Comparison of ENCODE assay signal across 29 cellular contexts in the genomic region with DNA sequence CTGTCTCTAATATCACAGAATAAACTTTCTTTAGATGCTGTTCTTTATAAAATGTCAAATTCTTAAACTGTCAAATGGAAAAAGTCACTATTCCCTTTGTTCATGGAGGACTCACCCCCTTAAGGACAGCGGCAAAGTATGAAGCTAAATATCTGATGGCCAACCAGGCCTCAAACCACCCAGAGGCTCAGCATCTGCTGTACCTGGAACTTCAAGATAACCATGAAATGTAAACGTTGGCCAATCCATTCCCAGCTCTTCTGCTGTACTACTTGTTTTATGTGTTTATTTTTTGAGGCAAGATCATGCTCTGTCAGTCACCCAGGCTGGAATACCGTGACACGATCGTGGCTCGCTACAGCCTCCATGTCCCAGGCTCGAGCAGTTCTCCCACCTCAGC. TPM values are rescaled to one million over a fixed set of nuclear protein-coding genes. Genes with fewer than 3 reads are reported as not detected.
DNase-seq lines count a peak whose midpoint lies in the region; ATAC-seq and TF ChIP-seq lines count a peak whose summit lies in the region.
"Had no signal": no experiment of that assay in that cellular context is flagged by ENCODE, and none has a peak within 500 bp of the region (broad histone marks: within the 10 kb centered on the region; RNA-seq: fewer than 3 reads in every experiment).

No MANE protein-coding gene starts in this region.

- no peaks in the 10 kb centered on the region for H3K9me2 ChIP-seq in HCT116 (ENCODE audit: insufficient read depth)

- TF ChIP-seq CTCF in HCT116 (IDR thresholded peaks at IDR 0.05 in 2 of 3, conservative IDR thresholded peaks at IDR 0.05 in 1 of 3; ENCODE audit: borderline replicate concordance in 1 of 3, insufficient read depth in 1 of 3, low read depth in 2 of 3, low read length in 2 of 3), result no peak

- H3K4me2 ChIP-seq in HCT116 (ENCODE audit: low read length), result no peak overlapping the region
- H3K4me2 ChIP-seq: BLaER1 treated with 17β-estradiol and CSF1 and Interleukin-3, amounts not matched to agents 10 nM and 100 nM had no signal

- no peak overlapping the region for H3K9ac ChIP-seq in HCT116 (ENCODE audit: low read length)
- H3K9ac ChIP-seq: BLaER1 treated with 17β-estradiol and CSF1 and Interleukin-3, amounts not matched to agents 10 nM and 100 nM had no signal

- H3K79me2 ChIP-seq in HCT116 (ENCODE audit: insufficient read depth, low read length), result no peaks in the 10 kb centered on the region; the same call in 1 of the 2 replicates

- H3K27ac ChIP-seq in HCT116 (ENCODE audit: low read depth, low read length), result no peak overlapping the region
- H3K27ac ChIP-seq: BLaER1 treated with 17β-estradiol and CSF1 and Interleukin-3, amounts not matched to agents 10 nM and 100 nM; lower lobe of right lung; Peyer's patch; psoas muscle; tibial artery had no signal

- no peaks in the 10 kb centered on the region for H4K20me1 ChIP-seq in HCT116 (ENCODE audit: insufficient read depth)

- RAD21 ChIA-PET in HCT116 (lab: Charles Lee; ENCODE audit: low non-redundant PET in 1 of 2, low total read pairs in 2 of 2, uncharacterized antibody in 2 of 2, unreplicated experiment in 2 of 2), result no interaction called here

- BruUV-seq in HCT116 (replicated peaks; lab: Mats Ljungman, UMichigan), result no TSS peak

- H2AFZ ChIP-seq in HCT116 (ENCODE audit: low read depth, low read length, poor library complexity, severe bottlenecking), result no peak overlapping the region

- H3K36me3 Mint-ChIP-seq in activated naive CD4-positive, alpha-beta T cell treated with anti-CD3 and anti-CD28 coated beads, Interleukin-2, amount 50 U/mL, for 24 hours, result peaks cover 19% of the 10 kb centered on the region
- peaks cover 60% of the 10 kb centered on the region for H3K36me3 Mint-ChIP-seq in activated naive CD4-positive, alpha-beta T cell treated with anti-CD3 and anti-CD28 coated beads, Interleukin-2, amount 10 ng/mL, durations not matched to agents 7 days and 5 days
- H3K36me3 Mint-ChIP-seq in activated naive CD8-positive, alpha-beta T cell treated with anti-CD3 and anti-CD28 coated beads, Interleukin-2, amount 50 U/mL, for 24 hours (ENCODE audit: low read depth), result peaks cover 80% of the 10 kb centered on the region

- H3K4me3 Mint-ChIP-seq in activated naive CD4-positive, alpha-beta T cell treated with anti-CD3 and anti-CD28 coated beads, Interleukin-2, amount 50 U/mL, for 24 hours, result no peak overlapping the region
- no peak overlapping the region for H3K4me3 Mint-ChIP-seq in activated naive CD4-positive, alpha-beta T cell treated with anti-CD3 and anti-CD28 coated beads, Interleukin-2, amount 10 ng/mL, durations not matched to agents 7 days and 5 days
- H3K4me3 Mint-ChIP-seq in activated naive CD8-positive, alpha-beta T cell treated with anti-CD3 and anti-CD28 coated beads, Interleukin-2, amount 50 U/mL, for 24 hours, result no peak overlapping the region
- H3K4me3 Mint-ChIP-seq: naive thymus-derived CD4-positive, alpha-beta T cell had no signal

- intact Hi-C loops in HCT116 (cut with micrococcal nuclease), result no loop called here

- ATAC-seq in HCT116, result no peak
- ATAC-seq in activated naive CD8-positive, alpha-beta T cell treated with anti-CD3 and anti-CD28 coated beads, Interleukin-2, amount 50 U/mL, for 24 hours, result no peak
- ATAC-seq in esophagus mucosa, result no peak
- ATAC-seq: lower lobe of right lung; naive thymus-derived CD4-positive, alpha-beta T cell; psoas muscle; sciatic nerve had no signal

- POLR2A ChIA-PET in HCT116 (lab: Charles Lee), result interaction anchor here (1.6 to 1.7 kb wide), 2 partner anchors 15 to 157 kb away, joined by 4 read pairs; partner anchors contain the start of gene RFC5

- H3K4me3 ChIP-seq in HCT116 (replicated peaks in 1 of 2; ENCODE audit: low read depth in 1 of 2, low read length in 2 of 2), result no peak overlapping the region
- H3K4me3 ChIP-seq: BLaER1 treated with 17β-estradiol and CSF1 and Interleukin-3, amounts not matched to agents 10 nM and 100 nM; lower lobe of right lung; Peyer's patch; psoas muscle; tibial artery had no signal

- H3K27me3 Mint-ChIP-seq in activated naive CD4-positive, alpha-beta T cell treated with anti-CD3 and anti-CD28 coated beads, Interleukin-2, amount 50 U/mL, for 24 hours, result no peaks in the 10 kb centered on the region
- no peaks in the 10 kb centered on the region for H3K27me3 Mint-ChIP-seq in activated naive CD4-positive, alpha-beta T cell treated with anti-CD3 and anti-CD28 coated beads, Interleukin-2, amount 10 ng/mL, durations not matched to agents 7 days and 5 days
- H3K27me3 Mint-ChIP-seq in activated naive CD8-positive, alpha-beta T cell treated with anti-CD3 and anti-CD28 coated beads, Interleukin-2, amount 50 U/mL, for 24 hours, result no peaks in the 10 kb centered on the region
- H3K27me3 Mint-ChIP-seq: naive thymus-derived CD4-positive, alpha-beta T cell had no signal

- H3K4me1 ChIP-seq in HCT116 (ENCODE audit: control insufficient read depth in 1 of 2, insufficient read depth in 2 of 2, low read length in 2 of 2), result peaks cover 0 to 21% of the 10 kb centered on the region in 2 experiments; a peak in 3 of 4 replicates
- H3K4me1 ChIP-seq: Peyer's patch, psoas muscle, tibial artery had no signal

- TF ChIP-seq RAD21 in HCT116 (IDR thresholded peaks at IDR 0.05; ENCODE audit: low read depth), result no peak

- H3K9me3 Mint-ChIP-seq in activated naive CD4-positive, alpha-beta T cell treated with anti-CD3 and anti-CD28 coated beads, Interleukin-2, amount 50 U/mL, for 24 hours, result no peaks in the 10 kb centered on the region
- H3K9me3 Mint-ChIP-seq in activated naive CD4-positive, alpha-beta T cell treated with anti-CD3 and anti-CD28 coated beads, Interleukin-2, amount 10 ng/mL, durations not matched to agents 7 days and 5 days, result no peaks in the 10 kb centered on the region
- H3K9me3 Mint-ChIP-seq in activated naive CD8-positive, alpha-beta T cell treated with anti-CD3 and anti-CD28 coated beads, Interleukin-2, amount 50 U/mL, for 24 hours, result no peaks in the 10 kb centered on the region
- H3K9me3 Mint-ChIP-seq: naive thymus-derived CD4-positive, alpha-beta T cell had no signal

- peak overlapping the region; percentile 81 for H3K27ac Mint-ChIP-seq in activated naive CD4-positive, alpha-beta T cell treated with anti-CD3 and anti-CD28 coated beads, Interleukin-2, amount 50 U/mL, for 24 hours
- no peak overlapping the region for H3K27ac Mint-ChIP-seq in activated naive CD4-positive, alpha-beta T cell treated with anti-CD3 and anti-CD28 coated beads, Interleukin-2, amount 10 ng/mL, durations not matched to agents 7 days and 5 days
- H3K27ac Mint-ChIP-seq in activated naive CD8-positive, alpha-beta T cell treated with anti-CD3 and anti-CD28 coated beads, Interleukin-2, amount 50 U/mL, for 24 hours, result peak overlapping the region; percentile 84

- H3K4me1 Mint-ChIP-seq in activated naive CD4-positive, alpha-beta T cell treated with anti-CD3 and anti-CD28 coated beads, Interleukin-2, amount 50 U/mL, for 24 hours, result peaks cover 14% of the 10 kb centered on the region
- peaks cover 9% of the 10 kb centered on the region for H3K4me1 Mint-ChIP-seq in activated naive CD4-positive, alpha-beta T cell treated with anti-CD3 and anti-CD28 coated beads, Interleukin-2, amount 10 ng/mL, durations not matched to agents 7 days and 5 days
- H3K4me1 Mint-ChIP-seq in activated naive CD8-positive, alpha-beta T cell treated with anti-CD3 and anti-CD28 coated beads, Interleukin-2, amount 50 U/mL, for 24 hours, result peaks cover 59% of the 10 kb centered on the region

- CTCF ChIA-PET in activated naive CD4-positive, alpha-beta T cell treated with anti-CD3 and anti-CD28 coated beads, Interleukin-2, amount 10 ng/mL, durations not matched to agents 7 days and 5 days (lab: Charles Lee), result interaction anchor here (1.4 to 2.2 kb wide), 3 partner anchors 21 to 157 kb away, joined by 5 to 8 read pairs (median 5); no protein-coding TSS in a partner anchor
- CTCF ChIA-PET in HCT116 (lab: Charles Lee), result interaction anchor here (0.8 to 1.3 kb wide), 2 partner anchors 157 to 175 kb away, joined by 3 read pairs; no protein-coding TSS in a partner anchor

- no peak for TF ChIP-seq POLR2A in HCT116 (IDR thresholded peaks at IDR 0.05; ENCODE audit: borderline replicate concordance, extremely low read depth, insufficient read depth, insufficient read length)

- peaks cover 47 to 49% of the 10 kb centered on the region in 2 experiments; a peak in 3 of 4 replicates for H3K36me3 ChIP-seq in HCT116 (ENCODE audit: control insufficient read depth in 1 of 2, insufficient read depth in 2 of 2, low read length in 2 of 2)

- H3K9me3 ChIP-seq in HCT116 (ENCODE audit: control insufficient read depth in 1 of 2, insufficient read depth in 1 of 2, low read depth in 1 of 2, low read length in 2 of 2), result no peaks in the 10 kb centered on the region
- H3K9me3 ChIP-seq: BLaER1 treated with 17β-estradiol and CSF1 and Interleukin-3, amounts not matched to agents 10 nM and 100 nM; lower lobe of right lung; Peyer's patch; psoas muscle; tibial artery had no signal

- no peaks in the 10 kb centered on the region for H3K27me3 ChIP-seq in HCT116 (ENCODE audit: insufficient read depth, low read length)
- H3K27me3 ChIP-seq: BLaER1 treated with 17β-estradiol and CSF1 and Interleukin-3, amounts not matched to agents 10 nM and 100 nM; Peyer's patch; tibial artery had no signal

- no peak for DNase-seq in activated naive CD4-positive, alpha-beta T cell treated with anti-CD3 and anti-CD28 coated beads, Interleukin-2, amount 10 ng/mL, durations not matched to agents 7 days and 5 days
- no peak for DNase-seq in HCT116 (ENCODE audit: low read depth, low spot score)
- no peak for DNase-seq in activated naive CD8-positive, alpha-beta T cell treated with anti-CD3 and anti-CD28 coated beads, Interleukin-2, amount 50 U/mL, for 24 hours
- no peak for DNase-seq in nucleus accumbens (lab: John Stamatoyannopoulos, UW)
- DNase-seq in cerebellar nuclear complex (lab: John Stamatoyannopoulos, UW), result no peak
- DNase-seq: activated CD4-positive, alpha-beta T cell treated with anti-CD3 and anti-CD28 coated beads, Interleukin-2, amount 50 U/mL, for 1 hour; activated CD8-positive, alpha-beta memory T cell treated with anti-CD3 and anti-CD28 coated beads, Interleukin-2, amount 50 U/mL, for 48 hours; activated gamma-delta T cell; amygdala; DND-41; hippocampal formation; lower lobe of right lung; naive thymus-derived CD4-positive, alpha-beta T cell; NCI-H1048; NCI-H2107; NCI-H345; NCI-H69; occipital lobe; Peyer's patch; psoas muscle; SHP77; stimulated activated CD4-positive, alpha-beta T cell treated with anti-CD3 and anti-CD28 coated beads, Interleukin-12 subunit alpha, Interleukin-12 subunit beta, amount 100 ng/mL, for 4 hours; stimulated activated CD4-positive, alpha-beta T cell treated with anti-CD3 and anti-CD28 coated beads, Interleukin-2, amount 100 ng/mL, for 48 hours; T-helper 9 cell; tibial artery had no signal

TF ChIP-seq in HCT116, 20 proteins besides CTCF, POLR2A, EP300 and RAD21:
- TF ChIP-seq POLR2AphosphoS5 (IDR thresholded peaks at IDR 0.05; ENCODE audit: low read depth, low read length) (0 out of 2 replicates have a peak, but pooled peaks have one; percentile 20), ZNF274 (IDR thresholded peaks at IDR 0.05; ENCODE audit: low read depth, low read length) (no peak)

RNA-seq across cellular contexts. Expression of gene RFC5, which starts 15.7 kb away (rescaled TPM):
- total RNA-seq in HCT116 (2021; ENCODE audit: unreplicated experiment) (78.6 TPM), esophagus mucosa (16.2 TPM)
- polyA plus RNA-seq in HCT116 (2012), result 36.8 and 55.1 TPM in 2 replicates

RNA-seq across cellular contexts. Expression of gene WSB2, which starts 28.8 kb away (rescaled TPM):
- total RNA-seq in HCT116 (2021; ENCODE audit: unreplicated experiment), result 97.0 TPM
- polyA plus RNA-seq in HCT116 (2012), result 54.9 and 72.2 TPM in 2 replicates
- 86.7 TPM for total RNA-seq in esophagus mucosa
